ENCODE assay signal across 11 cellular contexts in the genomic region with DNA sequence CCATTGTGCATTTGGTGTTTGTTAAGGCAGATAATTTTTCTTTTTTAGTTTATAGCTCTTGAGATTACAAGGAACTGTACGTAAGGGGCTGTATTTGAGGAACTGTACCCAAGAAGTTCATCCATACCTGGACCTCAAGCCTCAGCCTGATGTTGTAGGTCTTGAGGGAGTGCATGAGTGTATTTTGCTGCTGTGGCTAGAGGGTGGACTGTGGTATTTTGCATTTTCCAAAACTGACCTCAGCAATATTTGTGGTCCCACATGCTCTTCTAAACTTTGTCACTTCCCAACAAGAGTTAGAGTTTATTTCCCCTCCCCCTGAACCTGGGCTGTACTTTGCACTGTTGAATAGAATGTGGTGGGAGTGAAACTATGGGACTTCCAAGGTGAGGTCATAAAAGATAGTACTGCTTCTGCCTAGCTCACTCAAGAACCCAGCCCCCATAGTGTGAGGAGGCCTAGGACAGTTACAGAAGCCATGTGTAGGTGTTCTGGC. TPM values are rescaled to one million over a fixed set of nuclear protein-coding genes. Genes with fewer than 3 reads are reported as not detected.
DNase-seq lines count a peak whose midpoint lies in the region; ATAC-seq and TF ChIP-seq lines count a peak whose summit lies in the region.
"Had no signal": no experiment of that assay in that cellular context is flagged by ENCODE, and none has a peak within 500 bp of the region (broad histone marks: within the 10 kb centered on the region; RNA-seq: fewer than 3 reads in every experiment).

No MANE protein-coding gene starts in this region.

- H3F3A ChIP-seq in smooth muscle cell (ENCODE audit: low read depth): no peaks in the 10 kb centered on the region

- 87 to 100% methylated on average over 1 of the region's 1 CpG for WGBS in transverse colon (ENCODE audit: low coverage in 1 of 2), 2 donors
- WGBS in smooth muscle cell (ENCODE audit: low lambda C conversion rate): 95% methylated on average over 1 of the region's 1 CpG

- DNase-seq in activated T-helper 1 cell treated with anti-CD3 and anti-CD28 coated beads, Interleukin-12 subunit alpha, Interleukin-12 subunit beta, Interleukin-2, Interleukin-4 antibody, amounts not matched to agents 30 ng/mL and 10 ng/mL and 1 ng/mL, durations not matched to agents 14 hours and 24 hours and 36 hours (ENCODE audit: low spot score): no peak
- DNase-seq in SKM-1 (lab: John Stamatoyannopoulos, UW; ENCODE audit: unreplicated experiment): no peak
- DNase-seq in transverse colon: no peak
- no peak for DNase-seq in C1 segment of cervical spinal cord (lab: John Stamatoyannopoulos, UW)
- DNase-seq in smooth muscle cell (lab: John Stamatoyannopoulos, UW; ENCODE audit: unreplicated experiment): no peak
- DNase-seq: activated gamma-delta T cell, KBM-7, NCI-H524 treated with DMSO at 0.1 percent for 48 hours had no signal

- H3K4me3 ChIP-seq in transverse colon: no peak overlapping the region
- H3K4me3 ChIP-seq in smooth muscle cell: no peak overlapping the region

- no peak for TF ChIP-seq POLR2A in transverse colon (IDR thresholded peaks at IDR 0.05)

- no peak overlapping the region for H3K4me3 Mint-ChIP-seq in activated T-helper 1 cell treated with anti-CD3 and anti-CD28 coated beads, Interleukin-12 subunit alpha, Interleukin-12 subunit beta, Interleukin-2, Interleukin-4 antibody, amounts not matched to agents 30 ng/mL and 10 ng/mL and 1 ng/mL, durations not matched to agents 14 hours and 24 hours and 36 hours

- peaks cover 1% of the 10 kb centered on the region for H3K36me3 Mint-ChIP-seq in activated T-helper 1 cell treated with anti-CD3 and anti-CD28 coated beads, Interleukin-12 subunit alpha, Interleukin-12 subunit beta, Interleukin-2, Interleukin-4 antibody, amounts not matched to agents 30 ng/mL and 10 ng/mL and 1 ng/mL, durations not matched to agents 14 hours and 24 hours and 36 hours (ENCODE audit: low read depth)

- no peaks in the 10 kb centered on the region for H4K20me1 ChIP-seq in smooth muscle cell (ENCODE audit: low read depth)

- no peak overlapping the region for H3K9ac ChIP-seq in smooth muscle cell (ENCODE audit: low read depth)

- no peak for TF ChIP-seq EP300 in transverse colon (IDR thresholded peaks at IDR 0.05; ENCODE audit: low read depth)

- H3K4me1 Mint-ChIP-seq in activated T-helper 1 cell treated with anti-CD3 and anti-CD28 coated beads, Interleukin-12 subunit alpha, Interleukin-12 subunit beta, Interleukin-2, Interleukin-4 antibody, amounts not matched to agents 30 ng/mL and 10 ng/mL and 1 ng/mL, durations not matched to agents 14 hours and 24 hours and 36 hours (ENCODE audit: low read depth): peaks cover 6% of the 10 kb centered on the region

- no peaks in the 10 kb centered on the region for H3K27me3 Mint-ChIP-seq in activated T-helper 1 cell treated with anti-CD3 and anti-CD28 coated beads, Interleukin-12 subunit alpha, Interleukin-12 subunit beta, Interleukin-2, Interleukin-4 antibody, amounts not matched to agents 30 ng/mL and 10 ng/mL and 1 ng/mL, durations not matched to agents 14 hours and 24 hours and 36 hours (ENCODE audit: insufficient read depth)

- H3K9me3 ChIP-seq in transverse colon (no peaks in the 10 kb centered on the region), smooth muscle cell (replicated peaks; ENCODE audit: low read depth) (peaks cover 6% of the 10 kb centered on the region)

- H3K27ac Mint-ChIP-seq in activated T-helper 1 cell treated with anti-CD3 and anti-CD28 coated beads, Interleukin-12 subunit alpha, Interleukin-12 subunit beta, Interleukin-2, Interleukin-4 antibody, amounts not matched to agents 30 ng/mL and 10 ng/mL and 1 ng/mL, durations not matched to agents 14 hours and 24 hours and 36 hours: peak overlapping the region; percentile 40

- H3K4me1 ChIP-seq in transverse colon (no peaks in the 10 kb centered on the region), smooth muscle cell (ENCODE audit: low read depth) (no peaks in the 10 kb centered on the region)

- H3K79me2 ChIP-seq in smooth muscle cell (ENCODE audit: low read depth): no peaks in the 10 kb centered on the region

- peaks cover 5% of the 10 kb centered on the region for H3K9me3 Mint-ChIP-seq in activated T-helper 1 cell treated with anti-CD3 and anti-CD28 coated beads, Interleukin-12 subunit alpha, Interleukin-12 subunit beta, Interleukin-2, Interleukin-4 antibody, amounts not matched to agents 30 ng/mL and 10 ng/mL and 1 ng/mL, durations not matched to agents 14 hours and 24 hours and 36 hours

- H3K36me3 ChIP-seq in transverse colon: no peaks in the 10 kb centered on the region
- H3K36me3 ChIP-seq in smooth muscle cell (ENCODE audit: low read depth): no peaks in the 10 kb centered on the region

- intact Hi-C loops in activated T-helper 1 cell treated with anti-CD3 and anti-CD28 coated beads, Interleukin-12 subunit alpha, Interleukin-12 subunit beta, Interleukin-2, Interleukin-4 antibody, amounts not matched to agents 30 ng/mL and 10 ng/mL and 1 ng/mL, durations not matched to agents 14 hours and 24 hours and 36 hours (cut with micrococcal nuclease): no loop called here
- intact Hi-C loops in transverse colon (cut with DNase I; ENCODE audit: low total_unique reads): no loop called here

- TF ChIP-seq CTCF in transverse colon (IDR thresholded peaks at IDR 0.05) (no peak), smooth muscle cell (IDR thresholded peaks at IDR 0.05; ENCODE audit: borderline replicate concordance, insufficient read depth, poor library complexity, severe bottlenecking) (no peak)

- in situ Hi-C loops in transverse colon (cut with MboI; ENCODE audit: low pct_ligation_motif_present in 1 of 4, low pct_unique_long_range_greater_than_20kb in 1 of 4, low sequenced_read_pairs in 3 of 4): no loop called here

- no peak overlapping the region for H3K4me2 ChIP-seq in smooth muscle cell

- ATAC-seq in GM18520 (IDR thresholded peaks at IDR 0.05; ENCODE audit: unreplicated experiment) (peak; percentile 91), GM21360 (IDR thresholded peaks at IDR 0.05; ENCODE audit: unreplicated experiment) (peak; percentile 93), HG03025 (IDR thresholded peaks at IDR 0.05; ENCODE audit: low FRiP score, unreplicated experiment) (peak; percentile 80)

- no peak overlapping the region for H3K27ac ChIP-seq in transverse colon
- no peak overlapping the region for H3K27ac ChIP-seq in smooth muscle cell (ENCODE audit: low read depth)

- H3K27me3 ChIP-seq in transverse colon (no peaks in the 10 kb centered on the region), smooth muscle cell (ENCODE audit: low read depth) (no peaks in the 10 kb centered on the region)

- no peak overlapping the region for H2AFZ ChIP-seq in smooth muscle cell (ENCODE audit: low read depth)

RNA-seq across cellular contexts. Expression of gene FBXO33, which starts 42.2 kb away (rescaled TPM):
- 18.1 and 20.5 TPM in 2 replicates for total RNA-seq in activated T-helper 1 cell treated with anti-CD3 and anti-CD28 coated beads, Interleukin-12 subunit alpha, Interleukin-12 subunit beta, Interleukin-2, Interleukin-4 antibody, amounts not matched to agents 30 ng/mL and 10 ng/mL and 1 ng/mL, durations not matched to agents 14 hours and 24 hours and 36 hours
- total RNA-seq in transverse colon (10 to 100 TPM in 1 of 4 donors, 1 to 10 TPM in 3; 4.5 to 12.1 (median 9.7) TPM), smooth muscle cell (15.4 and 20.1 TPM in 2 replicates)
- 9.2 and 9.3 TPM in 2 replicates for polyA plus RNA-seq in smooth muscle cell
